Comparison of ENCODE assay signal across 1 cellular context in the genomic region with DNA sequence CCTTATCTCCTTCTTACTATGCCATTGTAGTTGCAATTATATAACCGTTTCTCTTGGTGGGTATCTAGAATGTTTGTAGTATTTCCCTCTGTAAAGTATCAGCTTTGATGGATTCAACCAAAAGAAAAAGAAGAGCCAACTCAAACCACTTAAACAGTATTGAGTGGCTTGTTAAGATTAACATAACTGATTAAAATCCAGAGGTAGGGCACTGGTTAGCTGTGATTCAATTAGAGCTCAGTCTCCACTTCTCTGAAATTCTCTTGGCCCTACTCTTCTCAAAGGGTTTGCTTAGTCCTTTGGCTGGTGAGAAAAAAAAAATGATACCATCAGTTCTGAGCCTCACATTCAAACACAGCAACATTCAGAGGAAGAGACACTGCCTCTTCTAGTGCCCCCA.
A peak's percentile ranks its signal among the peaks of the same experiment; 100 is the strongest.
TF ChIP-seq lines count a peak whose summit lies in the region.

No MANE protein-coding gene starts in this region.

TF ChIP-seq in SK-N-SH treated with all-trans-retinoic acid at 6 μM for 48 hours, 23 proteins besides CTCF, POLR2A, EP300 and RAD21:
- TF ChIP-seq CREB5 (CRISPR knock-in tag; IDR thresholded peaks at IDR 0.05; ENCODE audit: low read depth) (no peak), ISL1 (CRISPR knock-in tag; IDR thresholded peaks at IDR 0.05) (peak; percentile 55)
